Comparison of ENCODE assay signal across 8 cellular contexts in genomic region chr5:33440482-33441240, GRCh38. TPM values are rescaled to one million over a fixed set of nuclear protein-coding genes. Genes with fewer than 3 reads are reported as not detected.
DNase-seq lines count a peak whose midpoint lies in the region; ATAC-seq and TF ChIP-seq lines count a peak whose summit lies in the region.

TARS1 (plus strand) TSS chr5:33440965; CDS start chr5:33441087, 122 bp downstream.

- H3K9me3 Mint-ChIP-seq in activated naive CD4-positive, alpha-beta T cell treated with anti-CD3 and anti-CD28 coated beads, Interleukin-2, amount 10 ng/mL, durations not matched to agents 7 days and 5 days: no peaks in the 10 kb centered on the region

- peak; percentile 7 to 46 for TF ChIP-seq POLR2A in suprapubic skin (IDR thresholded peaks at IDR 0.05)

- peak within 1 kb of the TSS; percentile 93 for H3K9ac ChIP-seq in SK-N-MC (ENCODE audit: insufficient read length)

- H3K27ac ChIP-seq in SK-N-MC (peak within 1 kb of the TSS; percentile 92), suprapubic skin (peak within 1 kb of the TSS; percentile 84)

- no peak within 1 kb of the TSS for H3K27ac Mint-ChIP-seq in activated naive CD4-positive, alpha-beta T cell treated with anti-CD3 and anti-CD28 coated beads, Interleukin-2, amount 10 ng/mL, durations not matched to agents 7 days and 5 days

- under 1% methylated on average over 44 of the region's 52 CpGs for WGBS in suprapubic skin

- peak within 1 kb of the TSS; percentile 99 for H3K4me3 ChIP-seq in GM08714 (ENCODE audit: low read length)
- peak within 1 kb of the TSS; percentile 91 for H3K4me3 ChIP-seq in SK-N-MC
- peak within 1 kb of the TSS; percentile 78 for H3K4me3 ChIP-seq in suprapubic skin

- H3K36me3 Mint-ChIP-seq in activated naive CD4-positive, alpha-beta T cell treated with anti-CD3 and anti-CD28 coated beads, Interleukin-2, amount 10 ng/mL, durations not matched to agents 7 days and 5 days: peaks cover 15% of the 10 kb centered on the region

- H3K27me3 ChIP-seq in suprapubic skin: no peaks in the 10 kb centered on the region

- peaks cover 32% of the 10 kb centered on the region for H3K4me1 Mint-ChIP-seq in activated naive CD4-positive, alpha-beta T cell treated with anti-CD3 and anti-CD28 coated beads, Interleukin-2, amount 10 ng/mL, durations not matched to agents 7 days and 5 days

- peak; percentile 93 for DNase-seq in NCI-H1048 (lab: John Stamatoyannopoulos, UW)
- DNase-seq in SK-N-MC (ENCODE audit: low read depth, low spot score): peak; percentile 98
- DNase-seq in activated naive CD4-positive, alpha-beta T cell treated with anti-CD3 and anti-CD28 coated beads, Interleukin-2, amount 10 ng/mL, durations not matched to agents 7 days and 5 days: peak; percentile 96
- peak; percentile 99 for DNase-seq in globus pallidus (ENCODE audit: low spot score)
- DNase-seq in nucleus accumbens (lab: John Stamatoyannopoulos, UW): peak; percentile 74 to 100 (median 96)
- DNase-seq in suprapubic skin (ENCODE audit: low spot score in 2 of 2): peak; percentile 98 to 100

- H3K36me3 ChIP-seq in SK-N-MC (ENCODE audit: insufficient read depth, low read length) (peaks cover 26% of the 10 kb centered on the region), suprapubic skin (no peaks in the 10 kb centered on the region)

- TF ChIP-seq CTCF in suprapubic skin (IDR thresholded peaks at IDR 0.05): no peak

- H3K4me3 Mint-ChIP-seq in activated naive CD4-positive, alpha-beta T cell treated with anti-CD3 and anti-CD28 coated beads, Interleukin-2, amount 10 ng/mL, durations not matched to agents 7 days and 5 days: no peak within 1 kb of the TSS

- TF ChIP-seq EP300 in suprapubic skin (IDR thresholded peaks at IDR 0.05): no peak

- peak; percentile 93 for ATAC-seq in HG02588 (IDR thresholded peaks at IDR 0.05; ENCODE audit: unreplicated experiment)

- H3K4me1 ChIP-seq in suprapubic skin: peaks cover 33% of the 10 kb centered on the region

- H3K9me3 ChIP-seq in SK-N-MC (ENCODE audit: low read depth, low read length): no peaks in the 10 kb centered on the region
- no peaks in the 10 kb centered on the region for H3K9me3 ChIP-seq in suprapubic skin

- CTCF ChIA-PET in activated naive CD4-positive, alpha-beta T cell treated with anti-CD3 and anti-CD28 coated beads, Interleukin-2, amount 10 ng/mL, durations not matched to agents 7 days and 5 days (lab: Charles Lee): no interaction called here

- no peaks in the 10 kb centered on the region for H3K27me3 Mint-ChIP-seq in activated naive CD4-positive, alpha-beta T cell treated with anti-CD3 and anti-CD28 coated beads, Interleukin-2, amount 10 ng/mL, durations not matched to agents 7 days and 5 days

RNA-seq across cellular contexts. Expression of gene TARS1, which starts in this region (rescaled TPM):
- total RNA-seq in suprapubic skin: 10 to 100 TPM; 30.0 to 60.0 (median 39.2) TPM

Comparison
In these comparisons a context has a peak if more than half of its experiments do, and no peak if none do; other contexts are left out.
1. Peak in every context shown above with its lines: DNase-seq, ATAC-seq, H3K4me3 ChIP-seq and H3K27ac ChIP-seq.